In the genomic region with DNA sequence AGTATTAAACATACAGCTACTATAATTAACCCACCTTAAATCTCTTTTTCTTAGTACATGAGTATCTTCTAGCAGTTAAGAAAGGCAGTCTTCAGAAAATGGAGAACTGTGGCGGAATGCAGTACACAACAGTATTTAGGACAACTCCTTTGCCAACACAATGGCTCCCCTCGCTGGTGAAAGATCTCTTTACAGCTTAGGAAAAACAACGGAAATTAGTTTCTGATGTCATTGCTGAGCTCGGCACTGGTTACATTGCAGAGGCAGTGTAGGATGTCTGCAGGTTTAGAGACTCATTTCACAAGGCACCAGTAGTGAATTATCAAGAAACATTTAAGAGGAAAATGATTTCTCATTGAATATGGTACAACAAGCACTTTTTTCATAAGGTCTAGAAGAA, we compare ENCODE assay signal across 8 cellular contexts. TPM values are rescaled to one million over a fixed set of nuclear protein-coding genes. Genes with fewer than 3 reads are reported as not detected.
DNase-seq lines count a peak whose midpoint lies in the region; ATAC-seq, FAIRE-seq and TF ChIP-seq lines count a peak whose summit lies in the region.

No MANE protein-coding gene starts in this region.

- H3K4me3 Mint-ChIP-seq in CD8-positive, alpha-beta T cell: no peak overlapping the region

- POLR2A ChIA-PET in CD8-positive, alpha-beta T cell (lab: Charles Lee): no interaction called here

- H3K36me3 Mint-ChIP-seq in CD8-positive, alpha-beta T cell: peaks cover 69% of the 10 kb centered on the region

- TF ChIP-seq CTCF in CD8-positive, alpha-beta T cell (IDR thresholded peaks at IDR 0.05): peak; percentile 42
- TF ChIP-seq CTCF in RWPE2 (IDR thresholded peaks at IDR 0.05; ENCODE audit: poor library complexity, severe bottlenecking) (peak; percentile 38), dorsolateral prefrontal cortex (IDR thresholded peaks at IDR 0.05 in 54 of 56, conservative IDR thresholded peaks at IDR 0.05 in 2 of 56; ENCODE audit: low read depth in 1 of 56, partially characterized antibody in 56 of 56) (peak; percentile 41 to 80 (median 66))

- no peaks in the 10 kb centered on the region for H3K4me1 ChIP-seq in CD8-positive, alpha-beta T cell (ENCODE audit: insufficient read depth, low read length)
- no peaks in the 10 kb centered on the region for H3K4me1 ChIP-seq in RWPE2 (ENCODE audit: insufficient read depth, poor library complexity, severe bottlenecking)

- H3K4me3 ChIP-seq in CD8-positive, alpha-beta T cell (ENCODE audit: low read depth, low read length): no peak overlapping the region
- H3K4me3 ChIP-seq in RWPE2 (ENCODE audit: severe bottlenecking): no peak overlapping the region
- peak overlapping the region in 11 of 59 donors; percentile 3 to 33 (median 14) for H3K4me3 ChIP-seq in dorsolateral prefrontal cortex

- CTCF ChIA-PET in CD8-positive, alpha-beta T cell (lab: Charles Lee): interaction anchor here (0.7 to 3.0 kb wide), 4 partner anchors 10 to 70 kb away, joined by 3 to 10 read pairs (median 4); no protein-coding TSS in a partner anchor

- H3K27me3 ChIP-seq in CD8-positive, alpha-beta T cell (ENCODE audit: insufficient read depth, low read length): no peaks in the 10 kb centered on the region
- H3K27me3 ChIP-seq in RWPE2 (ENCODE audit: insufficient read depth, poor library complexity, severe bottlenecking): no peaks in the 10 kb centered on the region
- no peaks in the 10 kb centered on the region for H3K27me3 ChIP-seq in dorsolateral prefrontal cortex

- DNase-seq in CD8-positive, alpha-beta T cell: peak in 5 of 7 experiments; percentile 23 to 41 (median 34)
- DNase-seq in H4 (ENCODE audit: low spot score) (peak; percentile 50), RWPE2 (ENCODE audit: low spot score) (no peak), dorsolateral prefrontal cortex (peak in 4 of 10 donors; percentile 19 to 74 (median 48)), myocyte (ENCODE audit: low read depth) (peak; percentile 64), RCC 7860 (ENCODE audit: low spot score) (no peak)

- H3K27me3 Mint-ChIP-seq in CD8-positive, alpha-beta T cell (ENCODE audit: low read depth): no peaks in the 10 kb centered on the region

- peaks cover 6% of the 10 kb centered on the region for H3K4me1 Mint-ChIP-seq in CD8-positive, alpha-beta T cell (ENCODE audit: low read depth)

- H3K27ac ChIP-seq in CD8-positive, alpha-beta T cell (ENCODE audit: low read depth, low read length): no peak overlapping the region
- H3K27ac ChIP-seq in RWPE2 (ENCODE audit: poor library complexity, severe bottlenecking): no peak overlapping the region
- peak overlapping the region in 45 of 59 donors; percentile 8 to 81 (median 51) for H3K27ac ChIP-seq in dorsolateral prefrontal cortex

- ATAC-seq in CD8-positive, alpha-beta T cell: peak; percentile 85
- ATAC-seq in RWPE2 (ENCODE audit: low read depth): peak; percentile 49; the same call in 2 of the 3 replicates
- no peak for ATAC-seq in GM21576 (IDR thresholded peaks at IDR 0.05; ENCODE audit: unreplicated experiment)
- ATAC-seq in HG02623 (IDR thresholded peaks at IDR 0.05; ENCODE audit: unreplicated experiment): no peak

- H3K9me3 ChIP-seq in CD8-positive, alpha-beta T cell (ENCODE audit: low read length): no peaks in the 10 kb centered on the region
- no peaks in the 10 kb centered on the region for H3K9me3 ChIP-seq in RWPE2 (ENCODE audit: severe bottlenecking)

- FAIRE-seq in RCC 7860 (lab: Jason Lieb, UNC): no peak

- intact Hi-C loops in CD8-positive, alpha-beta T cell (cut with DNase I, micrococcal nuclease): loop anchor here in 1 of 2 experiments (2.0 to 5.0 kb wide), 3 partner anchors 291 to 1967 kb away; no protein-coding TSS in a partner anchor
- intact Hi-C loops in dorsolateral prefrontal cortex (cut with DNase I): loop anchor here in 1 of 2 donors (10.0 kb wide), 1 partner anchor 1845 kb away; no protein-coding TSS in a partner anchor

- peak overlapping the region; percentile 41 for H3K27ac Mint-ChIP-seq in CD8-positive, alpha-beta T cell

- H3K9me3 Mint-ChIP-seq in CD8-positive, alpha-beta T cell: no peaks in the 10 kb centered on the region

- peaks cover 26% of the 10 kb centered on the region for H3K36me3 ChIP-seq in CD8-positive, alpha-beta T cell (ENCODE audit: insufficient read depth, low read length)
- H3K36me3 ChIP-seq in RWPE2 (ENCODE audit: low read depth): peaks cover 80% of the 10 kb centered on the region

RNA-seq across cellular contexts. Expression of gene GLRX3, which starts 43.4 kb away (rescaled TPM):
- total RNA-seq in CD8-positive, alpha-beta T cell: 10 to 100 TPM; 20.7 to 23.7 TPM
- total RNA-seq in H4 (2014; rRNA removed; shearing (Covaris generic)): 163 and 181 TPM in 2 replicates
- 10 to 100 TPM; 29.9 to 60.2 (median 46.6) TPM for total RNA-seq in dorsolateral prefrontal cortex
- 112 and 116 TPM in 2 replicates for total RNA-seq in myocyte
- polyA plus RNA-seq in myocyte (2012): 76.7 TPM

Comparison
In these comparisons a context has a peak if more than half of its experiments do, and no peak if none do; other contexts are left out.
1. ATAC-seq: peak in CD8-positive, alpha-beta T cell (single experiment) and RWPE2 (single experiment); none in GM21576 (single experiment) and HG02623 (single experiment).
2. DNase-seq: peak in CD8-positive, alpha-beta T cell (5 of 7), H4 (single experiment) and myocyte (single experiment); none in RWPE2 (single experiment) and RCC 7860 (single experiment).
3. H3K27ac ChIP-seq: peak in dorsolateral prefrontal cortex (45 of 59); none in CD8-positive, alpha-beta T cell (single experiment) and RWPE2 (single experiment).
4. Peak in every context shown above with its lines, with median percentiles within 50 percentile points of each other: CTCF ChIP-seq.